8 cellular contexts compared by ENCODE assay signal in genomic region chr18:3297025-3297984, GRCh38. TPM values are rescaled to one million over a fixed set of nuclear protein-coding genes. Genes with fewer than 3 reads are reported as not detected.
A peak's percentile ranks its signal among the peaks of the same experiment; 100 is the strongest.
DNase-seq lines count a peak whose midpoint lies in the region; ATAC-seq and TF ChIP-seq lines count a peak whose summit lies in the region.

No MANE protein-coding gene starts in this region.

- no peaks in the 10 kb centered on the region for H3K36me3 Mint-ChIP-seq in activated CD4-positive, alpha-beta T cell treated with anti-CD3 and anti-CD28 coated beads, Interleukin-2, amount 10 ng/mL, durations not matched to agents 24 days and 14 days (ENCODE audit: low read depth)
- H3K36me3 Mint-ChIP-seq in dendritic cell treated with granulocyte-macrophage colony-stimulating factor and Interleukin-4, amounts not matched to agents 40 ng/mL and 50 ng/mL, for 4 days (ENCODE audit: low read depth): peaks cover 6% of the 10 kb centered on the region

- H3K27me3 ChIP-seq in right lobe of liver: no peaks in the 10 kb centered on the region

- H3K4me3 ChIP-seq in right lobe of liver: peak overlapping the region; percentile 49 to 76 (median 65)

- H3K9me3 Mint-ChIP-seq in activated CD4-positive, alpha-beta T cell treated with anti-CD3 and anti-CD28 coated beads, Interleukin-2, amount 10 ng/mL, durations not matched to agents 24 days and 14 days: peaks cover 17% of the 10 kb centered on the region
- no peaks in the 10 kb centered on the region for H3K9me3 Mint-ChIP-seq in dendritic cell treated with granulocyte-macrophage colony-stimulating factor and Interleukin-4, amounts not matched to agents 40 ng/mL and 50 ng/mL, for 4 days

- peak; percentile 39 for TF ChIP-seq POLR2A in right lobe of liver (IDR thresholded peaks at IDR 0.05)

- intact Hi-C loops in activated CD4-positive, alpha-beta T cell treated with anti-CD3 and anti-CD28 coated beads, Interleukin-2, amount 10 ng/mL, durations not matched to agents 24 days and 14 days (cut with micrococcal nuclease): loop anchor here (1.0 to 5.0 kb wide), 6 partner anchors 8 to 370 kb away; partner anchors contain the start of gene MYL12B
- intact Hi-C loops in dendritic cell treated with granulocyte-macrophage colony-stimulating factor and Interleukin-4, amounts not matched to agents 40 ng/mL and 50 ng/mL, for 4 days (cut with micrococcal nuclease): no loop called here
- intact Hi-C loops in right lobe of liver (cut with DNase I): loop anchor here in 1 of 2 donors (10.0 kb wide), 1 partner anchor 377 kb away; no protein-coding TSS in a partner anchor

- H3K27ac Mint-ChIP-seq in activated CD4-positive, alpha-beta T cell treated with anti-CD3 and anti-CD28 coated beads, Interleukin-2, amount 10 ng/mL, durations not matched to agents 24 days and 14 days: peak overlapping the region; percentile 82
- peak overlapping the region; percentile 85 for H3K27ac Mint-ChIP-seq in dendritic cell treated with granulocyte-macrophage colony-stimulating factor and Interleukin-4, amounts not matched to agents 40 ng/mL and 50 ng/mL, for 4 days

- peak; percentile 13 to 64 (median 42) for TF ChIP-seq CTCF in right lobe of liver (IDR thresholded peaks at IDR 0.05)

- peak overlapping the region; percentile 93 for H3K4me3 Mint-ChIP-seq in activated CD4-positive, alpha-beta T cell treated with anti-CD3 and anti-CD28 coated beads, Interleukin-2, amount 10 ng/mL, durations not matched to agents 24 days and 14 days
- peak overlapping the region; percentile 92 for H3K4me3 Mint-ChIP-seq in dendritic cell treated with granulocyte-macrophage colony-stimulating factor and Interleukin-4, amounts not matched to agents 40 ng/mL and 50 ng/mL, for 4 days

- H3K27ac ChIP-seq in right lobe of liver: peak overlapping the region in 1 of 3 donors; percentile 42

- no peaks in the 10 kb centered on the region for H3K36me3 ChIP-seq in right lobe of liver

- H3K4me1 Mint-ChIP-seq in activated CD4-positive, alpha-beta T cell treated with anti-CD3 and anti-CD28 coated beads, Interleukin-2, amount 10 ng/mL, durations not matched to agents 24 days and 14 days: peaks cover 11% of the 10 kb centered on the region
- peaks cover 22% of the 10 kb centered on the region for H3K4me1 Mint-ChIP-seq in dendritic cell treated with granulocyte-macrophage colony-stimulating factor and Interleukin-4, amounts not matched to agents 40 ng/mL and 50 ng/mL, for 4 days (ENCODE audit: low read depth)

- H3K4me1 ChIP-seq in right lobe of liver: peaks cover 0 to 5% (median 0%) of the 10 kb centered on the region in 4 donors

- 2% methylated on average over 7 of the region's 18 CpGs for WGBS in right lobe of liver (ENCODE audit: insufficient coverage, low coverage, low lambda C conversion rate, missing lambda C conversion rate)

- DNase-seq in NCI-H2227 treated with DMSO at 0.1 percent for 48 hours (lab: John Stamatoyannopoulos, UW): peak; percentile 73
- DNase-seq in activated CD4-positive, alpha-beta T cell treated with anti-CD3 and anti-CD28 coated beads, Interleukin-2, amount 10 ng/mL, durations not matched to agents 24 days and 14 days: peak; percentile 98
- peak; percentile 90 to 91 (median 91) for DNase-seq in right lobe of liver
- peak; percentile 93 for DNase-seq in stimulated activated CD4-positive, alpha-beta T cell treated with anti-CD3 and anti-CD28 coated beads, Interleukin-4, amount 100 ng/mL, for 1 hour
- DNase-seq in NCI-H146 (lab: John Stamatoyannopoulos, UW): no peak

- no peaks in the 10 kb centered on the region for H3K9me3 ChIP-seq in right lobe of liver

- ATAC-seq in GM18511 (IDR thresholded peaks at IDR 0.05; ENCODE audit: unreplicated experiment) (peak; percentile 100), HG02970 (IDR thresholded peaks at IDR 0.05; ENCODE audit: low FRiP score, unreplicated experiment) (peak; percentile 100), right lobe of liver (peak; percentile 94 to 98 (median 95))

- peaks cover 32% of the 10 kb centered on the region for H3K27me3 Mint-ChIP-seq in activated CD4-positive, alpha-beta T cell treated with anti-CD3 and anti-CD28 coated beads, Interleukin-2, amount 10 ng/mL, durations not matched to agents 24 days and 14 days
- peaks cover 15% of the 10 kb centered on the region for H3K27me3 Mint-ChIP-seq in dendritic cell treated with granulocyte-macrophage colony-stimulating factor and Interleukin-4, amounts not matched to agents 40 ng/mL and 50 ng/mL, for 4 days

RNA-seq across cellular contexts. Expression of gene MYL12B, which starts 35.4 kb away (rescaled TPM):
- total RNA-seq in activated CD4-positive, alpha-beta T cell treated with anti-CD3 and anti-CD28 coated beads, Interleukin-2, amount 10 ng/mL, durations not matched to agents 24 days and 14 days: 239 and 245 TPM in 2 replicates
- total RNA-seq in right lobe of liver: 100 to 1,000 TPM; 113 to 281 (median 185) TPM

RNA-seq across cellular contexts. Expression of gene MYL12A, which starts 49.7 kb away (rescaled TPM):
- 337 and 340 TPM in 2 replicates for total RNA-seq in activated CD4-positive, alpha-beta T cell treated with anti-CD3 and anti-CD28 coated beads, Interleukin-2, amount 10 ng/mL, durations not matched to agents 24 days and 14 days
- 100 to 1,000 TPM in 5 of 6 experiments, 10 to 100 TPM in 1; 82.1 to 309 (median 225) TPM for total RNA-seq in right lobe of liver
